8 cellular contexts compared by ENCODE assay signal in genomic region chr1:150235852-150236613, GRCh38. TPM values are rescaled to one million over a fixed set of nuclear protein-coding genes. Genes with fewer than 3 reads are reported as not detected.
DNase-seq lines count a peak whose midpoint lies in the region; ATAC-seq, FAIRE-seq and TF ChIP-seq lines count a peak whose summit lies in the region.

ANP32E (minus strand) TSS chr1:150236112; CDS start chr1:150235786, 326 bp downstream.

- TF ChIP-seq CTCF in BE2C (IDR thresholded peaks at IDR 0.05; ENCODE audit: low read depth, low read length) (peak; percentile 26; the same call in 1 of the 2 replicates), choroid plexus epithelial cell (conservative IDR thresholded peaks at IDR 0.05; ENCODE audit: low read depth, low read length) (peak; percentile 28), kidney epithelial cell (IDR thresholded peaks at IDR 0.05; ENCODE audit: insufficient read depth, low read length, poor library complexity, severe bottlenecking) (no peak)

- CTCF ChIA-PET in activated CD4-positive, alpha-beta T cell treated with anti-CD3 and anti-CD28 coated beads for 36 hours (lab: Charles Lee): interaction anchor here (0.6 to 0.7 kb wide), 2 partner anchors 171 to 329 kb away, joined by 3 read pairs; no protein-coding TSS in a partner anchor

- peak; percentile 79 for ATAC-seq in HG03457 (IDR thresholded peaks at IDR 0.05; ENCODE audit: unreplicated experiment)
- peak; percentile 91 for ATAC-seq in activated CD4-positive, alpha-beta T cell treated with anti-CD3 and anti-CD28 coated beads for 36 hours

- peak within 1 kb of the TSS; percentile 99 for H3K27ac Mint-ChIP-seq in activated CD4-positive, alpha-beta T cell treated with anti-CD3 and anti-CD28 coated beads for 36 hours

- H3K4me1 ChIP-seq in BE2C: peaks cover 2% of the 10 kb centered on the region; the same call in 1 of the 2 replicates

- POLR2A ChIA-PET in activated CD4-positive, alpha-beta T cell treated with anti-CD3 and anti-CD28 coated beads for 36 hours (lab: Charles Lee): interaction anchor here (1.0 to 1.4 kb wide), 2 partner anchors 20 to 348 kb away, joined by 4 to 7 read pairs; a partner anchor contains a TSS

- intact Hi-C loops in activated CD4-positive, alpha-beta T cell treated with anti-CD3 and anti-CD28 coated beads for 36 hours (cut with DNase I, micrococcal nuclease): loop anchor here (1.0 to 10.0 kb wide), 14 partner anchors 23 to 641 kb away; partner anchors contain the start of genes APH1A (in 2 of the 2), CIART (in 2 of the 2), RPRD2 (in 2 of the 2) and ARNT (in 1 of the 2)

- H3K36me3 ChIP-seq in BE2C (peaks cover 6% of the 10 kb centered on the region), kidney epithelial cell (ENCODE audit: control insufficient read depth, insufficient read depth, low read length) (no peaks in the 10 kb centered on the region)

- no peaks in the 10 kb centered on the region for H3K27me3 Mint-ChIP-seq in activated CD4-positive, alpha-beta T cell treated with anti-CD3 and anti-CD28 coated beads for 36 hours

- DNase-seq in BE2C (peak; percentile 96), GM19239 (ENCODE audit: insufficient read length, low spot score) (peak; percentile 86), NCI-H524 (lab: John Stamatoyannopoulos, UW) (peak; percentile 99), choroid plexus epithelial cell (ENCODE audit: low read depth) (peak; percentile 100), kidney epithelial cell (ENCODE audit: low read depth) (peak; percentile 98)
- DNase-seq in activated CD4-positive, alpha-beta T cell treated with anti-CD3 and anti-CD28 coated beads for 36 hours: peak; percentile 96
- DNase-seq in stimulated activated CD4-positive, alpha-beta T cell treated with anti-CD3 and anti-CD28 coated beads, Interleukin-15, amount 100 ng/mL, for 48 hours (ENCODE audit: low read depth in 2 of 2): peak; percentile 89 to 93

- H3K27me3 ChIP-seq in BE2C: no peaks in the 10 kb centered on the region
- H3K27me3 ChIP-seq in kidney epithelial cell (ENCODE audit: control insufficient read depth, insufficient read depth, low read length): no peaks in the 10 kb centered on the region

- H3K4me3 ChIP-seq in BE2C (ENCODE audit: low read depth, low read length) (peak within 1 kb of the TSS; percentile 100), choroid plexus epithelial cell (ENCODE audit: low read depth, low read length) (peak within 1 kb of the TSS; percentile 84), kidney epithelial cell (ENCODE audit: low read depth, low read length) (peak within 1 kb of the TSS; percentile 85)

- peak; percentile 98 for FAIRE-seq in GM19239 (lab: Jason Lieb, UNC)

- H3K4me1 Mint-ChIP-seq in activated CD4-positive, alpha-beta T cell treated with anti-CD3 and anti-CD28 coated beads for 36 hours: peaks cover 14% of the 10 kb centered on the region

- no peaks in the 10 kb centered on the region for H3K9me3 Mint-ChIP-seq in activated CD4-positive, alpha-beta T cell treated with anti-CD3 and anti-CD28 coated beads for 36 hours (ENCODE audit: low read depth)

- H3K4me3 Mint-ChIP-seq in activated CD4-positive, alpha-beta T cell treated with anti-CD3 and anti-CD28 coated beads for 36 hours: no peak within 1 kb of the TSS

- H3K36me3 Mint-ChIP-seq in activated CD4-positive, alpha-beta T cell treated with anti-CD3 and anti-CD28 coated beads for 36 hours (ENCODE audit: low read depth): peaks cover 17% of the 10 kb centered on the region

- H3K9me3 ChIP-seq in BE2C: no peaks in the 10 kb centered on the region

RNA-seq across cellular contexts. Expression of gene ANP32E, which starts in this region (rescaled TPM):
- 32.3 TPM for polyA plus RNA-seq in BE2C (2012; ENCODE audit: insufficient read depth, insufficient read length, low read depth)
- 100 to 1,000 TPM; 176 to 212 TPM for total RNA-seq in activated CD4-positive, alpha-beta T cell treated with anti-CD3 and anti-CD28 coated beads for 36 hours
- total RNA-seq in kidney epithelial cell: 16.7 and 16.8 TPM in 2 replicates

Comparison
In these comparisons a context has a peak if more than half of its experiments do, and no peak if none do; other contexts are left out.
1. Peak in every context shown above with its lines: DNase-seq, ATAC-seq and H3K4me3 ChIP-seq.